ENCODE assay signal across 8 cellular contexts in genomic region chr7:818031-818699, GRCh38. TPM values are rescaled to one million over a fixed set of nuclear protein-coding genes. Genes with fewer than 3 reads are reported as not detected.
DNase-seq lines count a peak whose midpoint lies in the region; ATAC-seq and TF ChIP-seq lines count a peak whose summit lies in the region.

No MANE protein-coding gene starts in this region.

- H3K9me3 ChIP-seq in GM23248 (ENCODE audit: low read depth) (no peaks in the 10 kb centered on the region), SU-DHL-6 (ENCODE audit: insufficient read depth, low read length) (no peaks in the 10 kb centered on the region), suprapubic skin (no peaks in the 10 kb centered on the region)

- H3K36me3 ChIP-seq in GM23248 (ENCODE audit: low read depth) (no peaks in the 10 kb centered on the region), SU-DHL-6 (ENCODE audit: low read length) (no peaks in the 10 kb centered on the region), suprapubic skin (peaks cover 5% of the 10 kb centered on the region)

- H3F3A ChIP-seq in GM23248 (ENCODE audit: insufficient read depth) (peaks cover 24% of the 10 kb centered on the region), SU-DHL-6 (ENCODE audit: insufficient read depth) (0 out of 2 replicates have a peak, but pooled peaks cover 9% of the 10 kb centered on the region)

- in situ Hi-C loops in GM23248 (cut with MboI) = no loop called here

- H3K9me2 ChIP-seq in GM23248 (ENCODE audit: insufficient read depth) (no peaks in the 10 kb centered on the region), SU-DHL-6 (replicated peaks; ENCODE audit: insufficient read depth, low read length) (no peaks in the 10 kb centered on the region)

- peak; percentile 25 for TF ChIP-seq CTCF in AG09319 (IDR thresholded peaks at IDR 0.05; ENCODE audit: low read depth, low read length)
- peak; percentile 32 for TF ChIP-seq CTCF in SU-DHL-6 (IDR thresholded peaks at IDR 0.05; ENCODE audit: insufficient read depth, low read length, poor library complexity, severe bottlenecking)
- peak; percentile 40 for TF ChIP-seq CTCF in fibroblast of pulmonary artery (IDR thresholded peaks at IDR 0.05; ENCODE audit: low read length, missing control alignments)
- peak; percentile 18 to 40 for TF ChIP-seq CTCF in suprapubic skin (IDR thresholded peaks at IDR 0.05)

- TF ChIP-seq POLR2A in suprapubic skin (IDR thresholded peaks at IDR 0.05) = no peak

- no peak for TF ChIP-seq EP300 in suprapubic skin (IDR thresholded peaks at IDR 0.05)

- H3K4me1 ChIP-seq in GM23248 (ENCODE audit: insufficient read depth) (peaks cover 23% of the 10 kb centered on the region), suprapubic skin (peaks cover 77% of the 10 kb centered on the region)

- no peaks in the 10 kb centered on the region for H3K27me3 ChIP-seq in GM23248 (replicated peaks; ENCODE audit: insufficient read depth)
- H3K27me3 ChIP-seq in SU-DHL-6 (ENCODE audit: low read length) = no peaks in the 10 kb centered on the region
- no peaks in the 10 kb centered on the region for H3K27me3 ChIP-seq in suprapubic skin

- H3K4me2 ChIP-seq in GM23248 (ENCODE audit: unreplicated experiment) = peak overlapping the region; percentile 86
- peak overlapping the region; percentile 73 for H3K4me2 ChIP-seq in SU-DHL-6 (ENCODE audit: low read depth, low read length, poor library complexity, severe bottlenecking)

- H3K27ac ChIP-seq in GM23248 (no peak overlapping the region), SU-DHL-6 (ENCODE audit: low read depth, low read length) (no peak overlapping the region), suprapubic skin (no peak overlapping the region)

- H4K20me1 ChIP-seq in GM23248 (ENCODE audit: insufficient read depth) (no peaks in the 10 kb centered on the region), SU-DHL-6 (ENCODE audit: low read depth, low read length) (peaks cover 16% of the 10 kb centered on the region; the same call in 1 of the 2 replicates)

- H3K4me3 ChIP-seq in GM23248 = peak overlapping the region; percentile 87
- peak overlapping the region; percentile 67 for H3K4me3 ChIP-seq in SU-DHL-6 (ENCODE audit: insufficient read depth, low read length, poor library complexity, severe bottlenecking)
- H3K4me3 ChIP-seq in fibroblast of pulmonary artery (replicated peaks; ENCODE audit: low read depth, low read length) = no peak overlapping the region
- peak overlapping the region; percentile 67 for H3K4me3 ChIP-seq in suprapubic skin

- DNase-seq in AG09319 (ENCODE audit: extremely low read depth, low read depth) (peak; percentile 54), GM23248 (peak; percentile 76), fibroblast of pulmonary artery (ENCODE audit: low read depth) (peak; percentile 52), suprapubic skin (ENCODE audit: low spot score in 2 of 2) (no peak), D341Med (ENCODE audit: low spot score) (no peak)
- DNase-seq in stimulated activated naive CD4-positive, alpha-beta T cell treated with Interleukin-2 at 50 U/mL for 16 hours (lab: John Stamatoyannopoulos, UW) = no peak

- WGBS in GM23248 (ENCODE audit: low coverage in 1 of 2, low lambda C conversion rate in 2 of 2, missing lambda C conversion rate in 2 of 2), 2 experiments = 71 to 76% methylated on average over 7 to 8 of the region's 8 CpGs
- WGBS in suprapubic skin = 72% methylated on average over 7 of the region's 8 CpGs

- peak overlapping the region; percentile 90; the same call in 1 of the 2 replicates for H3K9ac ChIP-seq in GM23248
- H3K9ac ChIP-seq in SU-DHL-6 (ENCODE audit: low read length) = no peak overlapping the region

- H3K79me2 ChIP-seq in GM23248 (ENCODE audit: insufficient read depth) (peaks cover 63% of the 10 kb centered on the region), SU-DHL-6 (ENCODE audit: insufficient read depth, low read length) (peaks cover 64% of the 10 kb centered on the region)

- H2AFZ ChIP-seq in GM23248 = no peak overlapping the region
- no peak overlapping the region for H2AFZ ChIP-seq in SU-DHL-6 (ENCODE audit: low read depth, low read length, severe bottlenecking)

- no peak for ATAC-seq in HG02852 (IDR thresholded peaks at IDR 0.05; ENCODE audit: unreplicated experiment)

RNA-seq across cellular contexts. Expression of gene SUN1, which starts 14.1 kb away (rescaled TPM):
- 104 and 110 TPM in 2 replicates for total RNA-seq in GM23248 (2014; rRNA removed; shearing (Covaris generic))
- polyA plus RNA-seq in GM23248 (2016; fragmentation: Nextera tagmentation; extraction: Ambion mirVana) = 65.6 and 74.0 TPM in 2 replicates
- total RNA-seq in suprapubic skin = 100 to 1,000 TPM; 225 to 475 (median 263) TPM

RNA-seq across cellular contexts. Expression of gene GET4, which starts 58.2 kb away (rescaled TPM):
- total RNA-seq in GM23248 (2014; rRNA removed; shearing (Covaris generic)) = 16.7 and 26.8 TPM in 2 replicates
- polyA plus RNA-seq in GM23248 (2016; fragmentation: Nextera tagmentation; extraction: Ambion mirVana) = 25.3 and 26.3 TPM in 2 replicates
- total RNA-seq in suprapubic skin = 10 to 100 TPM; 27.7 to 58.2 (median 47.8) TPM

Comparison
In these comparisons a context has a peak if more than half of its experiments do, and no peak if none do; other contexts are left out.
1. DNase-seq: peak in AG09319 (single experiment), GM23248 (single experiment) and fibroblast of pulmonary artery (single experiment); none in suprapubic skin (0 of 2), D341Med (single experiment) and stimulated activated naive CD4-positive, alpha-beta T cell treated with Interleukin-2 at 50 U/mL for 16 hours (single experiment).
2. Peak in every context shown above with its lines, with median percentiles within 50 percentile points of each other: CTCF ChIP-seq.